Comparison of ENCODE assay signal across 21 cellular contexts in the genomic region with DNA sequence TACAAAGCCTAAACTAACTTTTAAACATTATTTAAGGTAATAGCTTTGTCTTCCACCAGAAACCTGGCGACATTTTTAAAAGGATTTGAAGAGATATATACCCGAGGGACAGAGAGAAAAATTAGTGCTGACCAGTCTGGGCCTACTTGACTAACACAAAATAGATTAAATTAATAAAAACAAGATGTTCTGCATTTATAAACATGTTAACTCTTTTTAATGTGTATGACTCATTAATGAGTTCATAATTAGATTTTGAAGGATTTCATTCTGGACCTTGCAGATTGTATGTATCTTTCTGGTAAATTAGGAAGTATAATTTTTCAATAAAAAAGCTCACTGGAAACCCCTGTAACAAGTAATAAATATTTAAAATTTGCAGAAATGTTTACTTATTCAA.
DNase-seq lines count a peak whose midpoint lies in the region; ATAC-seq and TF ChIP-seq lines count a peak whose summit lies in the region.
"Had no signal": no experiment of that assay in that cellular context is flagged by ENCODE, and none has a peak within 500 bp of the region (broad histone marks: within the 10 kb centered on the region; RNA-seq: fewer than 3 reads in every experiment).

No MANE protein-coding gene starts in this region.

- H3K4me1 ChIP-seq in ACC112 (ENCODE audit: control insufficient read depth, insufficient read depth, low read length, unreplicated experiment) (no peaks in the 10 kb centered on the region), BE2C (peaks cover 27% of the 10 kb centered on the region)
- H3K4me1 ChIP-seq: BLaER1 had no signal

- H3K9me3 ChIP-seq in BE2C = no peaks in the 10 kb centered on the region
- H3K9me3 ChIP-seq: BLaER1 had no signal

- no peak overlapping the region for H3K4me3 ChIP-seq in ACC112 (ENCODE audit: low read depth, low read length)
- H3K4me3 ChIP-seq in BE2C (ENCODE audit: low read depth, low read length) = 0 out of 2 replicates have a peak overlapping the region, but pooled peaks have one; percentile 1
- H3K4me3 ChIP-seq: BLaER1, GM12878 had no signal

- no peak for ATAC-seq in SK-N-SH treated with all-trans-retinoic acid at 6 μM for 48 hours
- ATAC-seq: GM12878 had no signal

- H3K36me3 ChIP-seq in ACC112 (ENCODE audit: insufficient read depth, low read length) (no peaks in the 10 kb centered on the region), BE2C (no peaks in the 10 kb centered on the region)
- H3K36me3 ChIP-seq: BLaER1 had no signal

- H3K27me3 ChIP-seq in ACC112 (ENCODE audit: insufficient read depth, low read length) (no peaks in the 10 kb centered on the region), BE2C (no peaks in the 10 kb centered on the region)
- H3K27me3 ChIP-seq: BLaER1 had no signal

- H2AFZ ChIP-seq in ACC112 (ENCODE audit: low read length, unreplicated experiment) = peak overlapping the region; percentile 59

- DNase-seq in BE2C (peak; percentile 12), GM10266 (ENCODE audit: extremely low spot score) (no peak), NCI-H146 (lab: John Stamatoyannopoulos, UW) (no peak), DMS153 treated with DMSO at 0.1 percent for 48 hours (lab: John Stamatoyannopoulos, UW; ENCODE audit: unreplicated experiment) (no peak), HK-2 (ENCODE audit: unreplicated experiment) (no peak)
- DNase-seq: 8988T; AML-193; C1 segment of cervical spinal cord; CD4-positive, alpha-beta memory T cell; CD4-positive, CD25-positive, alpha-beta regulatory T cell; CD8-positive, alpha-beta memory T cell; COR-L47; DMS 273 treated with DMSO at 0.1 percent for 48 hours; DMS153; DMS79 treated with DMSO at 0.1 percent for 48 hours; GF-D8 had no signal

- no peaks in the 10 kb centered on the region for H3K79me2 ChIP-seq in ACC112 (ENCODE audit: control insufficient read depth, insufficient read depth, low read length, unreplicated experiment)

- TF ChIP-seq CTCF in BE2C (IDR thresholded peaks at IDR 0.05; ENCODE audit: low read depth, low read length) (no peak), GM10266 (IDR thresholded peaks at IDR 0.05; ENCODE audit: control insufficient read depth, insufficient read depth, low read depth, missing control alignments) (no peak)

- no peak overlapping the region for H3K27ac ChIP-seq in ACC112 (ENCODE audit: low read depth, low read length)
- H3K27ac ChIP-seq: BLaER1 had no signal

TF ChIP-seq in PFSK-1, 5 proteins besides CTCF, POLR2A, EP300 and RAD21:
- TF ChIP-seq, protein P1, sequence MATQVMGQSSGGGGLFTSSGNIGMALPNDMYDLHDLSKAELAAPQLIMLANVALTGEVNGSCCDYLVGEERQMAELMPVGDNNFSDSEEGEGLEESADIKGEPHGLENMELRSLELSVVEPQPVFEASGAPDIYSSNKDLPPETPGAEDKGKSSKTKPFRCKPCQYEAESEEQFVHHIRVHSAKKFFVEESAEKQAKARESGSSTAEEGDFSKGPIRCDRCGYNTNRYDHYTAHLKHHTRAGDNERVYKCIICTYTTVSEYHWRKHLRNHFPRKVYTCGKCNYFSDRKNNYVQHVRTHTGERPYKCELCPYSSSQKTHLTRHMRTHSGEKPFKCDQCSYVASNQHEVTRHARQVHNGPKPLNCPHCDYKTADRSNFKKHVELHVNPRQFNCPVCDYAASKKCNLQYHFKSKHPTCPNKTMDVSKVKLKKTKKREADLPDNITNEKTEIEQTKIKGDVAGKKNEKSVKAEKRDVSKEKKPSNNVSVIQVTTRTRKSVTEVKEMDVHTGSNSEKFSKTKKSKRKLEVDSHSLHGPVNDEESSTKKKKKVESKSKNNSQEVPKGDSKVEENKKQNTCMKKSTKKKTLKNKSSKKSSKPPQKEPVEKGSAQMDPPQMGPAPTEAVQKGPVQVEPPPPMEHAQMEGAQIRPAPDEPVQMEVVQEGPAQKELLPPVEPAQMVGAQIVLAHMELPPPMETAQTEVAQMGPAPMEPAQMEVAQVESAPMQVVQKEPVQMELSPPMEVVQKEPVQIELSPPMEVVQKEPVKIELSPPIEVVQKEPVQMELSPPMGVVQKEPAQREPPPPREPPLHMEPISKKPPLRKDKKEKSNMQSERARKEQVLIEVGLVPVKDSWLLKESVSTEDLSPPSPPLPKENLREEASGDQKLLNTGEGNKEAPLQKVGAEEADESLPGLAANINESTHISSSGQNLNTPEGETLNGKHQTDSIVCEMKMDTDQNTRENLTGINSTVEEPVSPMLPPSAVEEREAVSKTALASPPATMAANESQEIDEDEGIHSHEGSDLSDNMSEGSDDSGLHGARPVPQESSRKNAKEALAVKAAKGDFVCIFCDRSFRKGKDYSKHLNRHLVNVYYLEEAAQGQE (IDR thresholded peaks at IDR 0.05; ENCODE audit: insufficient read depth in 1 of 2, low read depth in 2 of 2, low read length in 2 of 2) = no peak
- TF ChIP-seq POLR2AphosphoS5 (IDR thresholded peaks at IDR 0.05; ENCODE audit: low read depth, low read length) = peak; percentile 32; the same call in 1 of the 2 replicates

TF ChIP-seq in SK-N-SH treated with all-trans-retinoic acid at 6 μM for 48 hours, 23 proteins besides CTCF, POLR2A, EP300 and RAD21:
- TF ChIP-seq ISL1 (CRISPR knock-in tag; IDR thresholded peaks at IDR 0.05) (peak; percentile 71), TCF4 (CRISPR knock-in tag; IDR thresholded peaks at IDR 0.05; ENCODE audit: borderline replicate concordance) (peak; percentile 43; the same call in 1 of the 2 replicates), ZFP3 (CRISPR knock-in tag; IDR thresholded peaks at IDR 0.05) (no peak), ZC3H10 (CRISPR knock-in tag; IDR thresholded peaks at IDR 0.05) (peak; percentile 85)
- TF ChIP-seq, protein P2, sequence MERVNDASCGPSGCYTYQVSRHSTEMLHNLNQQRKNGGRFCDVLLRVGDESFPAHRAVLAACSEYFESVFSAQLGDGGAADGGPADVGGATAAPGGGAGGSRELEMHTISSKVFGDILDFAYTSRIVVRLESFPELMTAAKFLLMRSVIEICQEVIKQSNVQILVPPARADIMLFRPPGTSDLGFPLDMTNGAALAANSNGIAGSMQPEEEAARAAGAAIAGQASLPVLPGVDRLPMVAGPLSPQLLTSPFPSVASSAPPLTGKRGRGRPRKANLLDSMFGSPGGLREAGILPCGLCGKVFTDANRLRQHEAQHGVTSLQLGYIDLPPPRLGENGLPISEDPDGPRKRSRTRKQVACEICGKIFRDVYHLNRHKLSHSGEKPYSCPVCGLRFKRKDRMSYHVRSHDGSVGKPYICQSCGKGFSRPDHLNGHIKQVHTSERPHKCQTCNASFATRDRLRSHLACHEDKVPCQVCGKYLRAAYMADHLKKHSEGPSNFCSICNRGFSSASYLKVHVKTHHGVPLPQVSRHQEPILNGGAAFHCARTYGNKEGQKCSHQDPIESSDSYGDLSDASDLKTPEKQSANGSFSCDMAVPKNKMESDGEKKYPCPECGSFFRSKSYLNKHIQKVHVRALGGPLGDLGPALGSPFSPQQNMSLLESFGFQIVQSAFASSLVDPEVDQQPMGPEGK (CRISPR knock-in tag; IDR thresholded peaks at IDR 0.05; ENCODE audit: borderline replicate concordance) = no peak
